24 cellular contexts compared by ENCODE assay signal in genomic region chr1:199163277-199164069, GRCh38.
DNase-seq lines count a peak whose midpoint lies in the region; ATAC-seq, FAIRE-seq and TF ChIP-seq lines count a peak whose summit lies in the region.
"Had no signal": no experiment of that assay in that cellular context is flagged by ENCODE, and none has a peak within 500 bp of the region (broad histone marks: within the 10 kb centered on the region; RNA-seq: fewer than 3 reads in every experiment).

No MANE protein-coding gene starts in this region.

- 31 to 43% methylated on average over 5 of the region's 5 CpGs for WGBS in lower leg skin, 2 donors

- 0 out of 2 replicates have a peak overlapping the region, but pooled peaks have one; percentile 36 for H3K27ac ChIP-seq in BLaER1
- H3K27ac ChIP-seq: ascending aorta, dorsolateral prefrontal cortex, left ventricle myocardium inferior, psoas muscle, tibial nerve had no signal

- no peak overlapping the region for H3K4me3 ChIP-seq in BLaER1
- H3K4me3 ChIP-seq in lower leg skin (ENCODE audit: low read depth, poor library complexity, severe bottlenecking) = no peak overlapping the region
- H3K4me3 ChIP-seq: ascending aorta, dorsolateral prefrontal cortex, left ventricle myocardium inferior, psoas muscle, tibial nerve had no signal

- peak; percentile 23 for ATAC-seq in T-helper 17 cell
- ATAC-seq in GM18867 (IDR thresholded peaks at IDR 0.05; ENCODE audit: unreplicated experiment) = no peak
- ATAC-seq: CD8-positive, alpha-beta T cell; HCT116; psoas muscle; Right ventricle myocardium inferior; stimulated activated naive B cell treated with anti-CD40 and anti-IgM and Interleukin-4, amounts not matched to agents 10 μg/mL and 1 μg/mL and 100 μg/mL, for 72 hours had no signal

- DNase-seq in GM19239 (ENCODE audit: insufficient read length, low spot score) = no peak
- no peak for DNase-seq in T-helper 17 cell
- DNase-seq in immature natural killer cell = peak in 1 of 3 donors; percentile 42
- no peak for DNase-seq in AG08395 (ENCODE audit: low spot score)
- DNase-seq in lower leg skin (ENCODE audit: low spot score in 2 of 2) = no peak
- no peak for DNase-seq in head of caudate nucleus
- DNase-seq: activated CD4-positive, alpha-beta T cell treated with anti-CD3 and anti-CD28 coated beads, Interleukin-2, amount 50 U/mL, for 1 hour; CD8-positive, alpha-beta T cell; dorsolateral prefrontal cortex; GDM1; Kasumi-1; left ventricle myocardium inferior; NCI-H1048; NCI-H1930; NCI-H226; psoas muscle; stimulated activated naive B cell treated with anti-CD40 and anti-IgM and Interleukin-4, amounts not matched to agents 10 μg/mL and 1 μg/mL and 100 μg/mL, for 72 hours had no signal

- H3K36me3 Mint-ChIP-seq in T-helper 17 cell (ENCODE audit: low read depth) (no peaks in the 10 kb centered on the region), immature natural killer cell (no peaks in the 10 kb centered on the region)
- H3K36me3 Mint-ChIP-seq: CD8-positive, alpha-beta T cell had no signal

- peaks cover 18% of the 10 kb centered on the region for H3K4me1 Mint-ChIP-seq in T-helper 17 cell
- H3K4me1 Mint-ChIP-seq in immature natural killer cell = peaks cover 52 to 63% of the 10 kb centered on the region in 2 donors

- H3K27me3 Mint-ChIP-seq in T-helper 17 cell (no peaks in the 10 kb centered on the region), immature natural killer cell (ENCODE audit: low read depth in 3 of 3) (peaks cover 0 to 2% (median 0%) of the 10 kb centered on the region in 3 donors)

- no peaks in the 10 kb centered on the region for H3K9me3 Mint-ChIP-seq in immature natural killer cell
- H3K9me3 Mint-ChIP-seq: CD8-positive, alpha-beta T cell had no signal

- no peak for TF ChIP-seq POLR2A in lower leg skin (IDR thresholded peaks at IDR 0.05)

- H3K27me3 ChIP-seq in BLaER1 = no peaks in the 10 kb centered on the region
- H3K27me3 ChIP-seq: ascending aorta, dorsolateral prefrontal cortex, tibial nerve had no signal

- H3K9me3 ChIP-seq in BLaER1 = peaks cover 12% of the 10 kb centered on the region; the same call in 1 of the 2 replicates
- H3K9me3 ChIP-seq in T-helper 17 cell (ENCODE audit: control insufficient read depth, low read length, poor library complexity, severe bottlenecking) = no peaks in the 10 kb centered on the region
- H3K9me3 ChIP-seq: ascending aorta, left ventricle myocardium inferior, psoas muscle, tibial nerve had no signal

- no peaks in the 10 kb centered on the region for H4K20me1 ChIP-seq in BLaER1

- no peak overlapping the region for H3K9ac ChIP-seq in BLaER1

- H3K4me1 ChIP-seq in BLaER1 = peaks cover 37% of the 10 kb centered on the region
- H3K4me1 ChIP-seq: ascending aorta, psoas muscle, tibial nerve had no signal

- H3K27ac Mint-ChIP-seq in T-helper 17 cell (peak overlapping the region; percentile 3), immature natural killer cell (peak overlapping the region; percentile 80 to 92 (median 86))
- H3K27ac Mint-ChIP-seq: CD8-positive, alpha-beta T cell; stimulated activated naive B cell treated with anti-CD40 and anti-IgM and Interleukin-4, amounts not matched to agents 10 μg/mL and 1 μg/mL and 100 μg/mL, for 72 hours had no signal

- no peaks in the 10 kb centered on the region for H3K36me3 ChIP-seq in BLaER1
- H3K36me3 ChIP-seq: ascending aorta, left ventricle myocardium inferior, tibial nerve had no signal

- FAIRE-seq in GM19239 (lab: Jason Lieb, UNC) = peak; percentile 60
- FAIRE-seq: HTR-8/SVneo had no signal

- no peak for TF ChIP-seq CTCF in lower leg skin (IDR thresholded peaks at IDR 0.05)

- intact Hi-C loops in lower leg skin (cut with DNase I; ENCODE audit: low total_unique reads) (no loop called here), head of caudate nucleus (cut with DNase I) (no loop called here)

- H3K4me3 Mint-ChIP-seq in T-helper 17 cell = peak overlapping the region; percentile 7
- H3K4me3 Mint-ChIP-seq in immature natural killer cell = peak overlapping the region; percentile 27 to 55 (median 53)
- H3K4me3 Mint-ChIP-seq: CD8-positive, alpha-beta T cell; stimulated activated naive B cell treated with anti-CD40 and anti-IgM and Interleukin-4, amounts not matched to agents 10 μg/mL and 1 μg/mL and 100 μg/mL, for 72 hours had no signal

- peak overlapping the region; percentile 51 for H3K4me2 ChIP-seq in BLaER1
